ENCODE assay signal across 20 cellular contexts in the genomic region with DNA sequence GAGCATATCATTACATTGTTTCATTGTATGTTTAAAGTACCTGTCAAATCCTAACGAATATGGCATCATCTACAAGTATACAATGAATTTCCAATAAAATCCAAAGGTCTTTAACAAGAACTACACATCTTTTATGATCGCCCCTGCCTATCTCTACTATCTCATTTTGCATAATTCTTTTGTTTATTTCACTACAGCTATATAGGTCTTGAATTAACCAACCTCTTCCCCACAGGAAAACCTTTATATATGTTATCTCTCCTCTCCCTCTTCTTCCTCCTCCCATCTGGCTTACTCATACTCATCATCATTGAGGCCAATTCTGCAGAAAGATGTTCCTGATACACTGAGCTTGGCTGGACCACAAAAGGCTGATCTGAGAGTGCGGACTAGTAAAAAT.
"Had no signal": no experiment of that assay in that cellular context is flagged by ENCODE, and none has a peak within 500 bp of the region (broad histone marks: within the 10 kb centered on the region; RNA-seq: fewer than 3 reads in every experiment).

No MANE protein-coding gene starts in this region.

- DNase-seq: dermis blood vessel endothelial cell; dorsolateral prefrontal cortex; effector CD4-positive, alpha-beta T cell; effector memory CD4-positive, alpha-beta T cell; foreskin keratinocyte; heart left ventricle; hypothalamus; immature natural killer cell; islet precursor cell; kidney; kidney glomerular epithelial cell; left lung; left ventricle myocardium superior; lower lobe of right lung; mesenchymal stem cell; naive thymus-derived CD4-positive, alpha-beta T cell had no signal

- ATAC-seq: foreskin keratinocyte; gastroesophageal sphincter; heart left ventricle; left lung; left ventricle myocardium superior; lower lobe of right lung; naive thymus-derived CD4-positive, alpha-beta T cell had no signal

- H3K4me3 ChIP-seq: coronary artery, dorsolateral prefrontal cortex, esophagus muscularis mucosa, gastroesophageal sphincter, heart left ventricle, hepatocyte, left lung, lower lobe of right lung had no signal

- H3K9me3 ChIP-seq: esophagus muscularis mucosa, gastroesophageal sphincter, heart left ventricle, left lung, lower lobe of right lung had no signal

- H3K36me3 ChIP-seq: left lung, lower lobe of right lung had no signal

- H3K27me3 ChIP-seq: dorsolateral prefrontal cortex, esophagus muscularis mucosa, foreskin keratinocyte, gastroesophageal sphincter, heart left ventricle, hepatocyte, left lung had no signal

- H3K27ac ChIP-seq: coronary artery, dorsolateral prefrontal cortex, esophagus muscularis mucosa, foreskin keratinocyte, gastroesophageal sphincter, heart left ventricle, hepatocyte, left lung, lower lobe of right lung had no signal

- H3K4me1 ChIP-seq: esophagus muscularis mucosa, foreskin keratinocyte, gastroesophageal sphincter, heart left ventricle, left lung, lower lobe of right lung had no signal
